ENCODE assay signal across 18 cellular contexts in genomic region chr10:97705006-97705670, GRCh38. TPM values are rescaled to one million over a fixed set of nuclear protein-coding genes. Genes with fewer than 3 reads are reported as not detected.
DNase-seq lines count a peak whose midpoint lies in the region; ATAC-seq and FAIRE-seq lines count a peak whose summit lies in the region.
"Had no signal": no experiment of that assay in that cellular context is flagged by ENCODE, and none has a peak within 500 bp of the region (broad histone marks: within the 10 kb centered on the region; RNA-seq: fewer than 3 reads in every experiment).

No MANE protein-coding gene starts in this region.

- no peaks in the 10 kb centered on the region for H3K9me3 ChIP-seq in BLaER1
- H3K9me3 ChIP-seq: Caco-2 had no signal

- peak overlapping the region; percentile 47; the same call in 1 of the 2 replicates for H3K27ac ChIP-seq in BLaER1
- H3K27ac ChIP-seq: C4-2B, HL-60 had no signal

- peaks cover 50% of the 10 kb centered on the region for H3K4me1 ChIP-seq in BLaER1

- no peak overlapping the region for H3K9ac ChIP-seq in BLaER1

- H3K4me3 ChIP-seq in BLaER1: no peak overlapping the region
- H3K4me3 ChIP-seq: K562 had no signal

- H4K20me1 ChIP-seq in BLaER1: no peaks in the 10 kb centered on the region

- DNase-seq in EH (ENCODE audit: low read depth) (peak; percentile 22), RCC 7860 (ENCODE audit: low spot score) (peak; percentile 69), renal cortical epithelial cell (ENCODE audit: low read depth) (peak; percentile 82), OCI-M2 (lab: John Stamatoyannopoulos, UW; ENCODE audit: unreplicated experiment) (no peak)
- DNase-seq: Caco-2; CD4-positive, alpha-beta T cell; GDM1; GOT3; H7 had no signal

- no peaks in the 10 kb centered on the region for H3K27me3 ChIP-seq in BLaER1

- no peaks in the 10 kb centered on the region for H3K36me3 ChIP-seq in BLaER1

- H3K4me2 ChIP-seq in BLaER1: peak overlapping the region; percentile 67; the same call in 1 of the 2 replicates

- FAIRE-seq in RCC 7860 (lab: Jason Lieb, UNC): peak; percentile 68
- FAIRE-seq: D721Med, GM12892, GM18507, K562 had no signal

- ATAC-seq in HG03097 (IDR thresholded peaks at IDR 0.05; ENCODE audit: low FRiP score, unreplicated experiment): no peak
- no peak for ATAC-seq in HG02840 (IDR thresholded peaks at IDR 0.05; ENCODE audit: low FRiP score, unreplicated experiment)
- ATAC-seq: K562 had no signal

RNA-seq across cellular contexts. Expression of gene MARVELD1, which starts 8.4 kb away (rescaled TPM):
- total RNA-seq in renal cortical epithelial cell: 17.5 and 19.3 TPM in 2 replicates

RNA-seq across cellular contexts. Expression of gene AVPI1, which starts 18.1 kb away (rescaled TPM):
- total RNA-seq in renal cortical epithelial cell: 7.5 and 8.2 TPM in 2 replicates

RNA-seq across cellular contexts. Expression of gene ZFYVE27, which starts 31.8 kb away (rescaled TPM):
- total RNA-seq in renal cortical epithelial cell: 34.9 and 37.5 TPM in 2 replicates
